In genomic region chr2:68357608-68358337, GRCh38 we compare ENCODE assay signal across 10 cellular contexts. TPM values are rescaled to one million over a fixed set of nuclear protein-coding genes. Genes with fewer than 3 reads are reported as not detected.
A peak's percentile ranks its signal among the peaks of the same experiment; 100 is the strongest.
DNase-seq lines count a peak whose midpoint lies in the region; ATAC-seq, FAIRE-seq and TF ChIP-seq lines count a peak whose summit lies in the region.
"Had no signal": no experiment of that assay in that cellular context is flagged by ENCODE, and none has a peak within 500 bp of the region (broad histone marks: within the 10 kb centered on the region; RNA-seq: fewer than 3 reads in every experiment).

No MANE protein-coding gene starts in this region.

- WGBS in A549 (ENCODE audit: missing lambda C conversion rate): 60% methylated on average over 6 of the region's 6 CpGs
- WGBS in testis, 2 donors: 71 to 84% methylated on average over 6 of the region's 6 CpGs

- no peaks in the 10 kb centered on the region for H3K27me3 ChIP-seq in WERI-Rb-1 (ENCODE audit: insufficient read depth, low read depth, severe bottlenecking)
- H3K27me3 ChIP-seq in testis: no peaks in the 10 kb centered on the region
- H3K27me3 ChIP-seq: tibial artery had no signal

- peak; percentile 34 to 50; a peak in 3 of 5 replicates for TF ChIP-seq RAD21 in A549 (conservative IDR thresholded peaks at IDR 0.05 in 1 of 2, IDR thresholded peaks at IDR 0.05 in 1 of 2)

- H3K4me1 ChIP-seq in A549 (no peaks in the 10 kb centered on the region), testis (peaks cover 3% of the 10 kb centered on the region)
- H3K4me1 ChIP-seq: tibial artery had no signal

- no peak for FAIRE-seq in A549 (lab: Jason Lieb, UNC)

- TF ChIP-seq EP300 in A549 (IDR thresholded peaks at IDR 0.05): no peak

- ATAC-seq in A549 (peak; percentile 84 to 93), HG02571 (IDR thresholded peaks at IDR 0.05; ENCODE audit: unreplicated experiment) (peak; percentile 52)

- H3K36me3 ChIP-seq in WERI-Rb-1 (no peaks in the 10 kb centered on the region), testis (ENCODE audit: low read depth, missing control alignments) (no peaks in the 10 kb centered on the region)
- H3K36me3 ChIP-seq: tibial artery had no signal

- H3K4me3 ChIP-seq in A549: no peak overlapping the region
- no peak overlapping the region for H3K4me3 ChIP-seq in WERI-Rb-1 (ENCODE audit: low read depth, low read length)
- H3K4me3 ChIP-seq in testis: no peak overlapping the region
- H3K4me3 ChIP-seq: tibial artery had no signal

- CTCF ChIA-PET in A549 (lab: Yijun Ruan, JAX): interaction anchor here (1.2 to 2.3 kb wide), 3 partner anchors 11 to 83 kb away, joined by 3 to 21 read pairs (median 5); no protein-coding TSS in a partner anchor

- peak; percentile 20; the same call in 1 of the 3 replicates for TF ChIP-seq CTCF in A549 (IDR thresholded peaks at IDR 0.05)
- TF ChIP-seq CTCF in GM12873 (IDR thresholded peaks at IDR 0.05; ENCODE audit: insufficient read depth, low read depth, low read length, missing control alignments): peak; percentile 78
- peak; percentile 91 for TF ChIP-seq CTCF in WERI-Rb-1 (IDR thresholded peaks at IDR 0.05; ENCODE audit: low read depth, low read length)
- TF ChIP-seq CTCF in testis (IDR thresholded peaks at IDR 0.05): peak in 1 of 3 experiments; percentile 21

- H3K27ac ChIP-seq in A549 (no peak overlapping the region), WERI-Rb-1 (no peak overlapping the region), testis (no peak overlapping the region)
- H3K27ac ChIP-seq: epithelial cell of prostate, tibial artery had no signal

- POLR2A ChIA-PET in A549 (lab: Yijun Ruan, JAX): no interaction called here

- intact Hi-C loops in testis (cut with DNase I; ENCODE audit: low total_unique reads): no loop called here

- no peak overlapping the region for H3K4me2 ChIP-seq in A549

- no peaks in the 10 kb centered on the region for H3K9me3 ChIP-seq in A549
- no peaks in the 10 kb centered on the region for H3K9me3 ChIP-seq in WERI-Rb-1 (ENCODE audit: severe bottlenecking)
- H3K9me3 ChIP-seq in testis: no peaks in the 10 kb centered on the region
- H3K9me3 ChIP-seq: tibial artery had no signal

- TF ChIP-seq POLR2A in A549 (IDR thresholded peaks at IDR 0.05; ENCODE audit: low read length): no peak
- no peak for TF ChIP-seq POLR2A in testis (IDR thresholded peaks at IDR 0.05)

- DNase-seq in A549 (ENCODE audit: low read depth in 1 of 2, low spot score in 1 of 2) (peak; percentile 22 to 67), NCI-H1105 treated with DMSO at 0.1 percent for 48 hours (lab: John Stamatoyannopoulos, UW) (peak; percentile 25), WERI-Rb-1 (peak; percentile 77), iPS DF 4.7 (ENCODE audit: extremely low read depth, low spot score) (peak; percentile 30), testis (peak; percentile 61), epidermal melanocyte (ENCODE audit: insufficient read length, low spot score) (no peak)

TF ChIP-seq in A549, 52 proteins besides CTCF, POLR2A, EP300 and RAD21:
- TF ChIP-seq KDM1A (IDR thresholded peaks at IDR 0.05; ENCODE audit: low read depth) (no peak), MAX (IDR thresholded peaks at IDR 0.05) (no peak)

RNA-seq across cellular contexts. Expression of gene PLEK, which starts 7.3 kb away (rescaled TPM):
- polyA plus RNA-seq in A549 (2011; rRNA removed) (not detected in 2 replicates), A549 (2017; fragmentation: RNase III; extraction: RNeasy Plus Mini Kit Qiagen cat#74134 plus additional on column Dnase treatment) (0.04 TPM in 1 of 3 replicates, not detected in the others), testis (ENCODE audit: insufficient read depth, low read depth, low replicate concordance) (9.2 TPM)
- not detected in 2 replicates for polyA plus RNA-seq in A549 (2012; cell fraction: cytosol; rRNA removed)
- polyA plus RNA-seq in A549 (2012; cell fraction: nucleus; rRNA removed): not detected in 2 replicates
- not detected in 2 replicates for polyA minus RNA-seq in A549 (2011; rRNA and poly(A)+ RNA removed)
- total RNA-seq in testis: 1 to 10 TPM; 1.7 to 2.4 TPM

RNA-seq across cellular contexts. Expression of gene CNRIP1, which starts 38.0 kb away (rescaled TPM):
- polyA plus RNA-seq in A549 (2011; rRNA removed): 0.93 and 1.2 TPM in 2 replicates
- polyA plus RNA-seq in A549 (2012; cell fraction: cytosol; rRNA removed): 0.63 and 0.97 TPM in 2 replicates
- 0.44 and 0.47 TPM in 2 replicates for polyA plus RNA-seq in A549 (2012; cell fraction: nucleus; rRNA removed)
- polyA plus RNA-seq in A549 (2017; fragmentation: RNase III; extraction: RNeasy Plus Mini Kit Qiagen cat#74134 plus additional on column Dnase treatment): 2.3 to 2.9 TPM (median 2.6 TPM) in 3 replicates
- polyA minus RNA-seq in A549 (2011; rRNA and poly(A)+ RNA removed): 0.33 and 0.58 TPM in 2 replicates
- total RNA-seq in testis: 1 to 10 TPM; 5.8 to 9.2 TPM
- 10.5 TPM for polyA plus RNA-seq in testis (ENCODE audit: insufficient read depth, low read depth, low replicate concordance)
